In genomic region chr12:64669270-64669842, GRCh38 we compare ENCODE assay signal across 1 cellular context.
TF ChIP-seq lines count a peak whose summit lies in the region.

No MANE protein-coding gene starts in this region.

TF ChIP-seq in GM23338, 12 proteins besides CTCF, POLR2A, EP300 and RAD21 (continued from another document):
- TF ChIP-seq, protein P1, sequence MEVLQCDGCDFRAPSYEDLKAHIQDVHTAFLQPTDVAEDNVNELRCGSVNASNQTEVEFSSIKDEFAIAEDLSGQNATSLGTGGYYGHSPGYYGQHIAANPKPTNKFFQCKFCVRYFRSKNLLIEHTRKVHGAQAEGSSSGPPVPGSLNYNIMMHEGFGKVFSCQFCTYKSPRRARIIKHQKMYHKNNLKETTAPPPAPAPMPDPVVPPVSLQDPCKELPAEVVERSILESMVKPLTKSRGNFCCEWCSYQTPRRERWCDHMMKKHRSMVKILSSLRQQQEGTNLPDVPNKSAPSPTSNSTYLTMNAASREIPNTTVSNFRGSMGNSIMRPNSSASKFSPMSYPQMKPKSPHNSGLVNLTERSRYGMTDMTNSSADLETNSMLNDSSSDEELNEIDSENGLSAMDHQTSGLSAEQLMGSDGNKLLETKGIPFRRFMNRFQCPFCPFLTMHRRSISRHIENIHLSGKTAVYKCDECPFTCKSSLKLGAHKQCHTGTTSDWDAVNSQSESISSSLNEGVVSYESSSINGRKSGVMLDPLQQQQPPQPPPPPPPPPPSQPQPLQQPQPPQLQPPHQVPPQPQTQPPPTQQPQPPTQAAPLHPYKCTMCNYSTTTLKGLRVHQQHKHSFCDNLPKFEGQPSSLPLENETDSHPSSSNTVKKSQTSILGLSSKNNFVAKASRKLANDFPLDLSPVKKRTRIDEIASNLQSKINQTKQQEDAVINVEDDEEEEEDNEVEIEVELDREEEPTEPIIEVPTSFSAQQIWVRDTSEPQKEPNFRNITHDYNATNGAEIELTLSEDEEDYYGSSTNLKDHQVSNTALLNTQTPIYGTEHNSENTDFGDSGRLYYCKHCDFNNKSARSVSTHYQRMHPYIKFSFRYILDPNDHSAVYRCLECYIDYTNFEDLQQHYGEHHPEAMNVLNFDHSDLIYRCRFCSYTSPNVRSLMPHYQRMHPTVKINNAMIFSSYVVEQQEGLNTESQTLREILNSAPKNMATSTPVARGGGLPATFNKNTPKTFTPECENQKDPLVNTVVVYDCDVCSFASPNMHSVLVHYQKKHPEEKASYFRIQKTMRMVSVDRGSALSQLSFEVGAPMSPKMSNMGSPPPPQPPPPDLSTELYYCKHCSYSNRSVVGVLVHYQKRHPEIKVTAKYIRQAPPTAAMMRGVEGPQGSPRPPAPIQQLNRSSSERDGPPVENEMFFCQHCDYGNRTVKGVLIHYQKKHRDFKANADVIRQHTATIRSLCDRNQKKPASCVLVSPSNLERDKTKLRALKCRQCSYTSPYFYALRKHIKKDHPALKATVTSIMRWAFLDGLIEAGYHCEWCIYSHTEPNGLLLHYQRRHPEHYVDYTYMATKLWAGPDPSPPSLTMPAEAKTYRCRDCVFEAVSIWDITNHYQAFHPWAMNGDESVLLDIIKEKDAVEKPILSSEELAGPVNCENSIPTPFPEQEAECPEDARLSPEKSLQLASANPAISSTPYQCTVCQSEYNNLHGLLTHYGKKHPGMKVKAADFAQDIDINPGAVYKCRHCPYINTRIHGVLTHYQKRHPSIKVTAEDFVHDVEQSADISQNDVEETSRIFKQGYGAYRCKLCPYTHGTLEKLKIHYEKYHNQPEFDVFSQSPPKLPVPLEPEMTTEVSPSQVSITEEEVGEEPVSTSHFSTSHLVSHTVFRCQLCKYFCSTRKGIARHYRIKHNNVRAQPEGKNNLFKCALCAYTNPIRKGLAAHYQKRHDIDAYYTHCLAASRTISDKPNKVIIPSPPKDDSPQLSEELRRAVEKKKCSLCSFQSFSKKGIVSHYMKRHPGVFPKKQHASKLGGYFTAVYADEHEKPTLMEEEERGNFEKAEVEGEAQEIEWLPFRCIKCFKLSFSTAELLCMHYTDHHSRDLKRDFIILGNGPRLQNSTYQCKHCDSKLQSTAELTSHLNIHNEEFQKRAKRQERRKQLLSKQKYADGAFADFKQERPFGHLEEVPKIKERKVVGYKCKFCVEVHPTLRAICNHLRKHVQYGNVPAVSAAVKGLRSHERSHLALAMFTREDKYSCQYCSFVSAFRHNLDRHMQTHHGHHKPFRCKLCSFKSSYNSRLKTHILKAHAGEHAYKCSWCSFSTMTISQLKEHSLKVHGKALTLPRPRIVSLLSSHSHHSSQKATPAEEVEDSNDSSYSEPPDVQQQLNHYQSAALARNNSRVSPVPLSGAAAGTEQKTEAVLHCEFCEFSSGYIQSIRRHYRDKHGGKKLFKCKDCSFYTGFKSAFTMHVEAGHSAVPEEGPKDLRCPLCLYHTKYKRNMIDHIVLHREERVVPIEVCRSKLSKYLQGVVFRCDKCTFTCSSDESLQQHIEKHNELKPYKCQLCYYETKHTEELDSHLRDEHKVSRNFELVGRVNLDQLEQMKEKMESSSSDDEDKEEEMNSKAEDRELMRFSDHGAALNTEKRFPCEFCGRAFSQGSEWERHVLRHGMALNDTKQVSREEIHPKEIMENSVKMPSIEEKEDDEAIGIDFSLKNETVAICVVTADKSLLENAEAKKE (CRISPR knock-in tag; IDR thresholded peaks at IDR 0.05), result no peak
- TF ChIP-seq ZNF114 (CRISPR knock-in tag; IDR thresholded peaks at IDR 0.05) (no peak), ETS1 (IDR thresholded peaks at IDR 0.05) (no peak)
- TF ChIP-seq, protein P2, sequence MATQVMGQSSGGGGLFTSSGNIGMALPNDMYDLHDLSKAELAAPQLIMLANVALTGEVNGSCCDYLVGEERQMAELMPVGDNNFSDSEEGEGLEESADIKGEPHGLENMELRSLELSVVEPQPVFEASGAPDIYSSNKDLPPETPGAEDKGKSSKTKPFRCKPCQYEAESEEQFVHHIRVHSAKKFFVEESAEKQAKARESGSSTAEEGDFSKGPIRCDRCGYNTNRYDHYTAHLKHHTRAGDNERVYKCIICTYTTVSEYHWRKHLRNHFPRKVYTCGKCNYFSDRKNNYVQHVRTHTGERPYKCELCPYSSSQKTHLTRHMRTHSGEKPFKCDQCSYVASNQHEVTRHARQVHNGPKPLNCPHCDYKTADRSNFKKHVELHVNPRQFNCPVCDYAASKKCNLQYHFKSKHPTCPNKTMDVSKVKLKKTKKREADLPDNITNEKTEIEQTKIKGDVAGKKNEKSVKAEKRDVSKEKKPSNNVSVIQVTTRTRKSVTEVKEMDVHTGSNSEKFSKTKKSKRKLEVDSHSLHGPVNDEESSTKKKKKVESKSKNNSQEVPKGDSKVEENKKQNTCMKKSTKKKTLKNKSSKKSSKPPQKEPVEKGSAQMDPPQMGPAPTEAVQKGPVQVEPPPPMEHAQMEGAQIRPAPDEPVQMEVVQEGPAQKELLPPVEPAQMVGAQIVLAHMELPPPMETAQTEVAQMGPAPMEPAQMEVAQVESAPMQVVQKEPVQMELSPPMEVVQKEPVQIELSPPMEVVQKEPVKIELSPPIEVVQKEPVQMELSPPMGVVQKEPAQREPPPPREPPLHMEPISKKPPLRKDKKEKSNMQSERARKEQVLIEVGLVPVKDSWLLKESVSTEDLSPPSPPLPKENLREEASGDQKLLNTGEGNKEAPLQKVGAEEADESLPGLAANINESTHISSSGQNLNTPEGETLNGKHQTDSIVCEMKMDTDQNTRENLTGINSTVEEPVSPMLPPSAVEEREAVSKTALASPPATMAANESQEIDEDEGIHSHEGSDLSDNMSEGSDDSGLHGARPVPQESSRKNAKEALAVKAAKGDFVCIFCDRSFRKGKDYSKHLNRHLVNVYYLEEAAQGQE (IDR thresholded peaks at IDR 0.05; ENCODE audit: unreplicated experiment), result no peak
